ENCODE assay signal across 19 cellular contexts in the genomic region with DNA sequence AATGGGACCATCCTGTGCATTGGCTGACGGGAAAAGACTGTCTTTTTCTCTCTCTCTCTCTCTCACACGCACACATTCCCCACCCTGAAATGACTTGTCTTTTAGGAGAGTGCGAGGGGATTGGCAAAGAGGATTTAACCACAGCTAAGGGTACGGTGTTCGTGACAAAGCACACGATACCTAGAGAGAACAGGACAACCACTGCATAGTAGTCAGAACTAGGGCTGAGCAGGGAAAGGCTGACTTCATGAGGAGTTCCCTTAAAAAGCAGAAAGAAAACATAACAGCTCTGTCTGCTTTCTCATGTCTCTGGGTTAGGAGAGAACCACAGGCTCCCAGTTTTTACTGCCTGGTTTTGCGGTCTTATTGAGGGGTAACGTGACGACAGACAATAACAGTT.
DNase-seq lines count a peak whose midpoint lies in the region; FAIRE-seq and TF ChIP-seq lines count a peak whose summit lies in the region.
"Had no signal": no experiment of that assay in that cellular context is flagged by ENCODE, and none has a peak within 500 bp of the region (broad histone marks: within the 10 kb centered on the region; RNA-seq: fewer than 3 reads in every experiment).

No MANE protein-coding gene starts in this region.

- no peaks in the 10 kb centered on the region for H3K79me2 ChIP-seq in OCI-LY7 (ENCODE audit: insufficient read depth, low read depth, low read length)

- no peak for TF ChIP-seq POLR2A in uterus (IDR thresholded peaks at IDR 0.05)

- H3K36me3 ChIP-seq in uterus (no peaks in the 10 kb centered on the region), OCI-LY7 (ENCODE audit: insufficient read depth, low read length) (no peaks in the 10 kb centered on the region), brain microvascular endothelial cell (replicated peaks) (no peaks in the 10 kb centered on the region)
- H3K36me3 ChIP-seq: BLaER1 treated with 17β-estradiol and CSF1 and Interleukin-3, amounts not matched to agents 10 nM and 100 nM had no signal

- CTCF ChIA-PET in OCI-LY7 (lab: Charles Lee; ENCODE audit: unreplicated experiment): no interaction called here

- H3K4me3 ChIP-seq in uterus: no peak overlapping the region
- no peak overlapping the region for H3K4me3 ChIP-seq in OCI-LY7 (ENCODE audit: low read depth, low read length, poor library complexity, severe bottlenecking)
- no peak overlapping the region for H3K4me3 ChIP-seq in brain microvascular endothelial cell (ENCODE audit: low read depth, low read length)
- H3K4me3 ChIP-seq: BLaER1 treated with 17β-estradiol and CSF1 and Interleukin-3, amounts not matched to agents 10 nM and 100 nM; GM12878 had no signal

- DNase-seq in EH (ENCODE audit: low read depth) (peak; percentile 46), HTR-8/SVneo (ENCODE audit: insufficient read length, low spot score) (no peak), fibroblast of peridontal ligament (ENCODE audit: extremely low read depth) (peak; percentile 32), stromal cell of bone marrow (ENCODE audit: low read depth) (peak; percentile 40), HT-29 (ENCODE audit: low spot score) (no peak), uterus (no peak), OCI-LY7 (ENCODE audit: low spot score) (no peak), brain microvascular endothelial cell (no peak)
- DNase-seq: CD8-positive, alpha-beta T cell; EL; KG1; NCI-H1092; NCI-H1436; NCI-H187 treated with DMSO at 0.1 percent for 48 hours; NCI-H2107; NCI-H69; T-cell had no signal

- H3K9me2 ChIP-seq in OCI-LY7 (ENCODE audit: insufficient read depth, low read length): no peaks in the 10 kb centered on the region

- no peaks in the 10 kb centered on the region for H3K4me1 ChIP-seq in uterus
- no peaks in the 10 kb centered on the region for H3K4me1 ChIP-seq in OCI-LY7 (ENCODE audit: insufficient read depth, low read length, poor library complexity, severe bottlenecking)
- H3K4me1 ChIP-seq: BLaER1 treated with 17β-estradiol and CSF1 and Interleukin-3, amounts not matched to agents 10 nM and 100 nM had no signal

- H3K9me3 ChIP-seq in uterus (no peaks in the 10 kb centered on the region), OCI-LY7 (ENCODE audit: low read length) (no peaks in the 10 kb centered on the region)
- H3K9me3 ChIP-seq: BLaER1 treated with 17β-estradiol and CSF1 and Interleukin-3, amounts not matched to agents 10 nM and 100 nM had no signal

- no peak overlapping the region for H3K4me2 ChIP-seq in OCI-LY7 (ENCODE audit: low read length)
- H3K4me2 ChIP-seq: BLaER1 treated with 17β-estradiol and CSF1 and Interleukin-3, amounts not matched to agents 10 nM and 100 nM had no signal

- in situ Hi-C loops in brain microvascular endothelial cell (cut with HindIII; ENCODE audit: low pct_ligation_motif_present, low sequenced_read_pairs): no loop called here

- H3K27me3 ChIP-seq in uterus: no peaks in the 10 kb centered on the region
- H3K27me3 ChIP-seq in brain microvascular endothelial cell (replicated peaks): no peaks in the 10 kb centered on the region
- H3K27me3 ChIP-seq: BLaER1 treated with 17β-estradiol and CSF1 and Interleukin-3, amounts not matched to agents 10 nM and 100 nM had no signal

- H4K20me1 ChIP-seq in OCI-LY7 (ENCODE audit: insufficient read depth, low read length): no peaks in the 10 kb centered on the region
- H4K20me1 ChIP-seq: BLaER1 treated with 17β-estradiol and CSF1 and Interleukin-3, amounts not matched to agents 10 nM and 100 nM had no signal

- H3K27ac ChIP-seq in uterus (no peak overlapping the region), OCI-LY7 (ENCODE audit: low read depth, low read length, poor library complexity, severe bottlenecking) (no peak overlapping the region), brain microvascular endothelial cell (no peak overlapping the region)
- H3K27ac ChIP-seq: BLaER1 treated with 17β-estradiol and CSF1 and Interleukin-3, amounts not matched to agents 10 nM and 100 nM had no signal

- intact Hi-C loops in uterus (cut with DNase I; ENCODE audit: low total_unique reads): no loop called here
- intact Hi-C loops in OCI-LY7 (cut with micrococcal nuclease; ENCODE audit: unreplicated experiment): no loop called here

- FAIRE-seq in HTR-8/SVneo (lab: Jason Lieb, UNC): peak; percentile 58
- FAIRE-seq: GM12878 had no signal

- POLR2A ChIA-PET in OCI-LY7 (lab: Charles Lee): interaction anchor here (0.6 to 0.8 kb wide), 2 partner anchors 9 to 245 kb away, joined by 3 to 4 read pairs; no protein-coding TSS in a partner anchor

- TF ChIP-seq CTCF in uterus (IDR thresholded peaks at IDR 0.05) (no peak), OCI-LY7 (conservative IDR thresholded peaks at IDR 0.05; ENCODE audit: low read length) (no peak), brain microvascular endothelial cell (IDR thresholded peaks at IDR 0.05; ENCODE audit: low read depth, low read length, missing control alignments) (no peak)

- no TSS peak for BruUV-seq in OCI-LY7 (replicated peaks; lab: Mats Ljungman, UMichigan)

- H2AFZ ChIP-seq in OCI-LY7 (ENCODE audit: low read length): no peak overlapping the region

Comparison
In these comparisons a context has a peak if more than half of its experiments do, and no peak if none do; other contexts are left out.
1. DNase-seq: peak in EH (single experiment), fibroblast of peridontal ligament (single experiment) and stromal cell of bone marrow (single experiment); none in HTR-8/SVneo (single experiment), HT-29 (single experiment), uterus (0 of 2), OCI-LY7 (single experiment) and brain microvascular endothelial cell (single experiment).